In genomic region chr20:35262321-35262720, GRCh38 we compare ENCODE assay signal across 12 cellular contexts. TPM values are rescaled to one million over a fixed set of nuclear protein-coding genes. Genes with fewer than 3 reads are reported as not detected.
DNase-seq lines count a peak whose midpoint lies in the region; ATAC-seq and TF ChIP-seq lines count a peak whose summit lies in the region.
"Not testable (repeated sequence)": the region's sequence is repeated elsewhere in the genome, so short reads cannot be mapped to it uniquely, and the experiment has no call there.
"Had no signal": no experiment of that assay in that cellular context is flagged by ENCODE, and none has a peak within 500 bp of the region (broad histone marks: within the 10 kb centered on the region; RNA-seq: fewer than 3 reads in every experiment).

No MANE protein-coding gene starts in this region.

- intact Hi-C loops in body of pancreas (cut with DNase I); upper lobe of right lung (cut with DNase I): not testable (repeated sequence)

- H3K27me3 ChIP-seq in GM23338 (ENCODE audit: insufficient read depth); body of pancreas; hepatocyte; upper lobe of right lung: not testable (repeated sequence)

- TF ChIP-seq CTCF in GM23338 (conservative IDR thresholded peaks at IDR 0.05; ENCODE audit: low read depth in 2 of 2); RWPE1 (conservative IDR thresholded peaks at IDR 0.05; ENCODE audit: low read depth); body of pancreas (IDR thresholded peaks at IDR 0.05); hepatocyte (IDR thresholded peaks at IDR 0.05; ENCODE audit: poor library complexity); mesothelial cell of epicardium (IDR thresholded peaks at IDR 0.05; ENCODE audit: unreplicated experiment); progenitor cell of endocrine pancreas (IDR thresholded peaks at IDR 0.05; ENCODE audit: unreplicated experiment); upper lobe of right lung (IDR thresholded peaks at IDR 0.05): not testable (repeated sequence)

- peak; percentile 13 for ATAC-seq in GM23338
- not testable (repeated sequence) for ATAC-seq in body of pancreas, upper lobe of right lung

- not testable (repeated sequence) for H3K27me3 Mint-ChIP-seq in GM23338 (ENCODE audit: insufficient read depth, low read depth, poor library complexity); mesothelial cell of epicardium (ENCODE audit: low read depth); progenitor cell of endocrine pancreas

- not testable (repeated sequence) for H2AFZ ChIP-seq in GM23338, hepatocyte

- not testable (repeated sequence) for H3K9me2 ChIP-seq in GM23338 (ENCODE audit: insufficient read depth); hepatocyte (replicated peaks; ENCODE audit: insufficient read depth)

- H3K79me2 ChIP-seq in GM23338 (replicated peaks; ENCODE audit: insufficient read depth); hepatocyte: not testable (repeated sequence)

- H3F3A ChIP-seq in GM23338 (replicated peaks; ENCODE audit: low read depth) = peaks cover 23% of the 10 kb centered on the region

- H3K4me1 Mint-ChIP-seq in GM23338 (peaks cover 52% of the 10 kb centered on the region), mesothelial cell of epicardium (peaks cover 38% of the 10 kb centered on the region), progenitor cell of endocrine pancreas (ENCODE audit: low read depth) (peaks cover 17% of the 10 kb centered on the region)

- peaks cover 50% of the 10 kb centered on the region for H3K4me1 ChIP-seq in GM23338 (ENCODE audit: insufficient read depth)
- peaks cover 22% of the 10 kb centered on the region for H3K4me1 ChIP-seq in body of pancreas
- peaks cover 23% of the 10 kb centered on the region for H3K4me1 ChIP-seq in hepatocyte (ENCODE audit: insufficient read depth)
- not testable (repeated sequence) for H3K4me1 ChIP-seq in upper lobe of right lung

- H3K4me3 ChIP-seq in GM23338 = 0 out of 2 replicates have a peak overlapping the region, but pooled peaks have one; percentile 27
- H3K4me3 ChIP-seq in body of pancreas, hepatocyte, upper lobe of right lung: not testable (repeated sequence)

- H3K9me3 ChIP-seq in body of pancreas; hepatocyte (ENCODE audit: low read depth); upper lobe of right lung: not testable (repeated sequence)

- H3K27ac Mint-ChIP-seq in GM23338 (peak overlapping the region; percentile 85), mesothelial cell of epicardium (peak overlapping the region; percentile 84), progenitor cell of endocrine pancreas (peak overlapping the region; percentile 92)

- H3K4me3 Mint-ChIP-seq in GM23338 = peak overlapping the region; percentile 27; the same call in 1 of the 3 replicates
- not testable (repeated sequence) for H3K4me3 Mint-ChIP-seq in mesothelial cell of epicardium; progenitor cell of endocrine pancreas (ENCODE audit: low read depth)

- H4K20me1 ChIP-seq in GM23338 (replicated peaks; ENCODE audit: insufficient read depth); hepatocyte (ENCODE audit: insufficient read depth, poor library complexity, severe bottlenecking): not testable (repeated sequence)

- POLR2A ChIA-PET in RWPE1 (lab: Yijun Ruan, JAX; ENCODE audit: low non-redundant PET) = interaction anchor here (0.6 kb wide), 1 partner anchor 14 kb away, joined by 7 read pairs; no protein-coding TSS in a partner anchor

- H3K36me3 Mint-ChIP-seq in GM23338 (ENCODE audit: low read depth); mesothelial cell of epicardium; progenitor cell of endocrine pancreas (ENCODE audit: insufficient read depth): not testable (repeated sequence)

- not testable (repeated sequence) for TF ChIP-seq POLR2A in body of pancreas (IDR thresholded peaks at IDR 0.05)

- CTCF ChIA-PET in RWPE1 (lab: Yijun Ruan, JAX) = interaction anchor here (0.6 kb wide), 1 partner anchor 185 kb away, joined by 3 read pairs; no protein-coding TSS in a partner anchor

- H3K9me3 Mint-ChIP-seq in GM23338; mesothelial cell of epicardium; progenitor cell of endocrine pancreas (ENCODE audit: low read depth): not testable (repeated sequence)

- peak overlapping the region; percentile 100 for H3K27ac ChIP-seq in GM23338 (ENCODE audit: low read depth)
- H3K27ac ChIP-seq in RWPE1 = peak overlapping the region; percentile 89; the same call in 1 of the 2 replicates
- H3K27ac ChIP-seq in body of pancreas = peak overlapping the region; percentile 20 to 65 (median 40)
- H3K27ac ChIP-seq in hepatocyte = peak overlapping the region; percentile 89
- H3K27ac ChIP-seq in upper lobe of right lung = peak overlapping the region; percentile 30

- not testable (repeated sequence) for H3K36me3 ChIP-seq in GM23338 (ENCODE audit: insufficient read depth); body of pancreas (replicated peaks in 1 of 2; ENCODE audit: insufficient read depth in 1 of 2, low read depth in 2 of 2); hepatocyte (replicated peaks; ENCODE audit: insufficient read depth, low read depth)
- peaks cover 16% of the 10 kb centered on the region for H3K36me3 ChIP-seq in upper lobe of right lung

- WGBS in body of pancreas, 2 donors = 52 to 68% methylated on average over 7 of the region's 10 CpGs
- WGBS in hepatocyte (ENCODE audit: low lambda C conversion rate, missing lambda C conversion rate) = 26% methylated on average over 7 of the region's 10 CpGs

- H3K4me2 ChIP-seq in GM23338 = peak overlapping the region; percentile 52; the same call in 1 of the 2 replicates
- not testable (repeated sequence) for H3K4me2 ChIP-seq in hepatocyte

- peak; percentile 57 for DNase-seq in GM23338 (ENCODE audit: low spot score)
- not testable (repeated sequence) for DNase-seq in RWPE1 (ENCODE audit: low spot score); body of pancreas; hepatocyte (ENCODE audit: low spot score); mesothelial cell of epicardium (ENCODE audit: low spot score in 2 of 2, unreplicated experiment in 2 of 2); progenitor cell of endocrine pancreas (ENCODE audit: low spot score, unreplicated experiment); upper lobe of right lung

TF ChIP-seq in GM23338, 12 proteins besides CTCF, POLR2A, EP300 and RAD21:
- peak; percentile 46; the same call in 1 of the 2 replicates for TF ChIP-seq CREB1 (CRISPR knock-in tag; IDR thresholded peaks at IDR 0.05; ENCODE audit: low read depth)

RNA-seq across cellular contexts. Expression of gene MMP24OS, which starts 15.6 kb away (rescaled TPM):
- total RNA-seq in GM23338 (2014; rRNA removed; shearing (Covaris generic)) = 10.5 and 14.6 TPM in 2 replicates
- polyA plus RNA-seq in GM23338 (2016; fragmentation: Nextera tagmentation; extraction: Ambion mirVana) (25.4 and 31.6 TPM in 2 replicates), hepatocyte (58.5 and 60.1 TPM in 2 replicates)
- total RNA-seq in body of pancreas (10 to 100 TPM; 20.4 to 27.5 TPM), hepatocyte (16.9 and 19.0 TPM in 2 replicates), mesothelial cell of epicardium (61.4 to 71.9 TPM (median 66.1 TPM) in 3 replicates), progenitor cell of endocrine pancreas (55.6 and 59.1 TPM in 2 replicates), upper lobe of right lung (85.2 TPM)

RNA-seq across cellular contexts. Expression of gene EIF6, which starts 22.3 kb away (rescaled TPM):
- total RNA-seq in GM23338 (2014; rRNA removed; shearing (Covaris generic)) = 149 and 152 TPM in 2 replicates
- polyA plus RNA-seq in GM23338 (2016; fragmentation: Nextera tagmentation; extraction: Ambion mirVana) = 215 and 220 TPM in 2 replicates
- total RNA-seq in body of pancreas = 10 to 100 TPM; 23.3 to 35.6 TPM
- 108 and 112 TPM in 2 replicates for total RNA-seq in hepatocyte
- 207 and 230 TPM in 2 replicates for polyA plus RNA-seq in hepatocyte
- 104 to 107 TPM (median 106 TPM) in 3 replicates for total RNA-seq in mesothelial cell of epicardium
- total RNA-seq in progenitor cell of endocrine pancreas = 108 and 109 TPM in 2 replicates
- total RNA-seq in upper lobe of right lung = 78.8 TPM

RNA-seq across cellular contexts. Expression of gene FAM83C, which starts 29.9 kb away (rescaled TPM):
- total RNA-seq in GM23338 (2014; rRNA removed; shearing (Covaris generic)) = 0.10 TPM in 1 of 2 replicates, not detected in the other
- polyA plus RNA-seq in GM23338 (2016; fragmentation: Nextera tagmentation; extraction: Ambion mirVana) = not detected in 2 replicates
- not detected for total RNA-seq in body of pancreas
- not detected in 2 replicates for total RNA-seq in hepatocyte
- polyA plus RNA-seq in hepatocyte = 0.10 TPM in 1 of 2 replicates, not detected in the other
- total RNA-seq in mesothelial cell of epicardium = 0.07 TPM in 1 of 3 replicates, not detected in the others
- not detected in 2 replicates for total RNA-seq in progenitor cell of endocrine pancreas
- total RNA-seq in upper lobe of right lung = not detected
- total RNA-seq: Calu3; CD8-positive, alpha-beta memory T cell; K562; OCI-LY7 had no signal
- polyA plus RNA-seq: CD14-positive monocyte; CD8-positive, alpha-beta memory T cell; K562 had no signal

RNA-seq across cellular contexts. Expression of gene MMP24, which starts 35.8 kb away (rescaled TPM):
- total RNA-seq in GM23338 (2014; rRNA removed; shearing (Covaris generic)) = 24.5 and 27.3 TPM in 2 replicates
- polyA plus RNA-seq in GM23338 (2016; fragmentation: Nextera tagmentation; extraction: Ambion mirVana) = 1.8 and 2.0 TPM in 2 replicates
- 1 to 10 TPM; 3.0 to 9.3 TPM for total RNA-seq in body of pancreas
- total RNA-seq in hepatocyte = 0.76 and 1.2 TPM in 2 replicates
- 0.69 and 1.2 TPM in 2 replicates for polyA plus RNA-seq in hepatocyte
- 0.99 to 1.3 TPM (median 1.1 TPM) in 3 replicates for total RNA-seq in mesothelial cell of epicardium
- total RNA-seq in progenitor cell of endocrine pancreas = 3.4 TPM in 2 replicates
- total RNA-seq in upper lobe of right lung = 13.0 TPM
- total RNA-seq: OCI-LY7 had no signal

Comparison
In these comparisons a context has a peak if more than half of its experiments do, and no peak if none do; other contexts are left out.
1. H3K27ac ChIP-seq: peak in every context shown above with its lines; median percentile 100 in GM23338; 89 in RWPE1; 89 in hepatocyte; 40 in body of pancreas; 30 in upper lobe of right lung.